8 cellular contexts compared by ENCODE assay signal in the genomic region with DNA sequence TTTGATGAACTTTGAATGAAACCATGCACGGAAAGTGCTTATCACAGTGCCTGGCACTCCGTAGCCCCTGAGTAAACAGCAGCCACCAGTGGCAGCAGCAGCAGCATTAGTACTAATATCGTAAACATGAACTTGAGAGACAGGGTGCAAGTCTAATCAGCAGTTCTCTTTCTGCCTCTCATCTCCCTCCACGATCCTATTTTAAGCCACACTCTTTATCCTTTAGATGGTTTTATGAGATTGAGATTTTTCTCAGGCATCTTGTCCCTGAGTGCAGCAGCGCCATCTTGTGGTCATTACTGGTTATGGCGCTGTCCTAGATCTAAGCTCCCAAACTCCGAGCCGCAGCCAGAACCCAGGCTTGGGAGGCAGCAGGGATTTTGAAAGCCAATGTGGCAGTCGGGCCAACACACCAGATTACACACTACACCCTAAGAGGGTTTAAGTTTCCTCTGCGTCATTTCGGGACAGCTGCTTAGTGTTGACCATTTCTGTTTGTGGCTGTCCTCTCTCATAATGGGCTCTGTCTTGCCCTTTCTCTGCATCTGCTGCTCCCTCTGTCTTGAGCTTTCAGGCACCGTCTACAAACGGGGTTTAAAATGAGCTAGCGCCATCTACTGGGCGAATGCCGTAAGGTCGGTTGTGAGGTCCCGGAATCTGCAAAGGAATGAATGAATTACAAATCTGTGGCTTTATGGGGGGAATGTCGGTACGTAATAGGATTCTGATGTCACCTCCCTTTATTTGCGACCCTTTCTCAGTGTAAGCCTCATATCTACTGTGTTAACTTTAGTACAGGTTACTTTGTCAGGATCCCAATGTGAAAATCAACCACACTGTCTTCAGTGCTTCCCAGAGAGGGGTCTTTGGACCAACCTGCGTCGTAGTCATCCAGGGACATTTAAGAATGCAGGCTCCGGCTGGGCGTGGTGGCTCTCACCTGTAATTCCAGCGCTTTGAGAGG.
DNase-seq lines count a peak whose midpoint lies in the region; ATAC-seq and TF ChIP-seq lines count a peak whose summit lies in the region.

No MANE protein-coding gene starts in this region.

- DNase-seq in AG09309 (ENCODE audit: low read depth) = peak; percentile 75
- peak; percentile 87 for DNase-seq in NCI-H2227 (lab: John Stamatoyannopoulos, UW; ENCODE audit: unreplicated experiment)
- DNase-seq in activated CD4-positive, CD25-positive, alpha-beta regulatory T cell (lab: John Stamatoyannopoulos, UW) = peak; percentile 56 to 71 (median 58)
- peak; percentile 93 for DNase-seq in cerebellar cortex (ENCODE audit: low spot score)
- peak; percentile 90 for DNase-seq in islet precursor cell
- peak; percentile 63 to 66 for DNase-seq in stimulated activated CD4-positive, alpha-beta T cell treated with anti-CD3 and anti-CD28 coated beads, Interleukin-15, amount 100 ng/mL, for 1 hour (ENCODE audit: low read depth in 1 of 2, low spot score in 1 of 2)

- H3K4me3 ChIP-seq in AG09309 (ENCODE audit: control insufficient read depth, low read depth, low read length) = peak overlapping the region; percentile 45

- peak; percentile 90 for ATAC-seq in GM18907 (IDR thresholded peaks at IDR 0.05; ENCODE audit: unreplicated experiment)
- peak; percentile 92 for ATAC-seq in HG03175 (IDR thresholded peaks at IDR 0.05; ENCODE audit: unreplicated experiment)

- TF ChIP-seq CTCF in AG09309 (IDR thresholded peaks at IDR 0.05; ENCODE audit: control insufficient read depth, insufficient read depth, low read depth, low read length, missing control alignments) = peak; percentile 86

Comparison
In these comparisons a context has a peak if more than half of its experiments do, and no peak if none do; other contexts are left out.
1. Peak in every context shown above with its lines: DNase-seq, ATAC-seq and H3K4me3 ChIP-seq.